Comparison of ENCODE assay signal across 10 cellular contexts in genomic region chr14:65170318-65170717, GRCh38.
DNase-seq lines count a peak whose midpoint lies in the region; ATAC-seq, FAIRE-seq and TF ChIP-seq lines count a peak whose summit lies in the region.
"Had no signal": no experiment of that assay in that cellular context is flagged by ENCODE, and none has a peak within 500 bp of the region (broad histone marks: within the 10 kb centered on the region; RNA-seq: fewer than 3 reads in every experiment).

No MANE protein-coding gene starts in this region.

- peak overlapping the region; percentile 73 for H3K4me3 Mint-ChIP-seq in activated T-helper 1 cell treated with anti-CD3 and anti-CD28 coated beads, Interleukin-12 subunit alpha, Interleukin-12 subunit beta, Interleukin-2, Interleukin-4 antibody, amounts not matched to agents 30 ng/mL and 10 ng/mL and 1 ng/mL, durations not matched to agents 14 hours and 24 hours and 36 hours

- no peaks in the 10 kb centered on the region for H3K27me3 Mint-ChIP-seq in activated T-helper 1 cell treated with anti-CD3 and anti-CD28 coated beads, Interleukin-12 subunit alpha, Interleukin-12 subunit beta, Interleukin-2, Interleukin-4 antibody, amounts not matched to agents 30 ng/mL and 10 ng/mL and 1 ng/mL, durations not matched to agents 14 hours and 24 hours and 36 hours (ENCODE audit: insufficient read depth)

- DNase-seq in A549 (ENCODE audit: low read depth in 1 of 2, low spot score in 1 of 2) (no peak), medulla oblongata (ENCODE audit: extremely low spot score) (peak; percentile 35), GM10266 (ENCODE audit: extremely low spot score) (no peak), HPDE6-E6E7 (ENCODE audit: extremely low spot score) (no peak)
- DNase-seq in activated T-helper 1 cell treated with anti-CD3 and anti-CD28 coated beads, Interleukin-12 subunit alpha, Interleukin-12 subunit beta, Interleukin-2, Interleukin-4 antibody, amounts not matched to agents 30 ng/mL and 10 ng/mL and 1 ng/mL, durations not matched to agents 14 hours and 24 hours and 36 hours (ENCODE audit: low spot score) = no peak
- DNase-seq: NCI-H1436 treated with DMSO at 0.1 percent for 48 hours, SHP77 treated with DMSO at 0.1 percent for 48 hours had no signal

- no peak for FAIRE-seq in A549 (lab: Jason Lieb, UNC)

- H3K4me1 ChIP-seq in A549 = peaks cover 4% of the 10 kb centered on the region; the same call in 1 of the 3 replicates

- WGBS in A549 (ENCODE audit: missing lambda C conversion rate) = 80% methylated on average over 7 of the region's 7 CpGs

- H3K27ac ChIP-seq in A549 = peak overlapping the region; percentile 65 to 67; a peak in 5 of 6 replicates

- peak overlapping the region; percentile 42; the same call in 1 of the 3 replicates for H3K4me3 ChIP-seq in A549

- no peaks in the 10 kb centered on the region for H3K9me3 ChIP-seq in A549

- intact Hi-C loops in activated T-helper 1 cell treated with anti-CD3 and anti-CD28 coated beads, Interleukin-12 subunit alpha, Interleukin-12 subunit beta, Interleukin-2, Interleukin-4 antibody, amounts not matched to agents 30 ng/mL and 10 ng/mL and 1 ng/mL, durations not matched to agents 14 hours and 24 hours and 36 hours (cut with micrococcal nuclease) = loop anchor here (1.0 to 2.0 kb wide), 4 partner anchors 10 to 676 kb away; no protein-coding TSS in a partner anchor

- H3K27ac Mint-ChIP-seq in activated T-helper 1 cell treated with anti-CD3 and anti-CD28 coated beads, Interleukin-12 subunit alpha, Interleukin-12 subunit beta, Interleukin-2, Interleukin-4 antibody, amounts not matched to agents 30 ng/mL and 10 ng/mL and 1 ng/mL, durations not matched to agents 14 hours and 24 hours and 36 hours = peak overlapping the region; percentile 88

- ATAC-seq in A549 = no peak
- peak; percentile 1 for ATAC-seq in GM18868 (IDR thresholded peaks at IDR 0.05; ENCODE audit: unreplicated experiment)
- ATAC-seq in GM18873 (IDR thresholded peaks at IDR 0.05; ENCODE audit: low FRiP score, unreplicated experiment) = no peak
- no peak for ATAC-seq in GM21390 (IDR thresholded peaks at IDR 0.05; ENCODE audit: unreplicated experiment)

- TF ChIP-seq RAD21 in A549 (conservative IDR thresholded peaks at IDR 0.05 in 1 of 2, IDR thresholded peaks at IDR 0.05 in 1 of 2) = no peak

- peaks cover 48% of the 10 kb centered on the region for H3K4me1 Mint-ChIP-seq in activated T-helper 1 cell treated with anti-CD3 and anti-CD28 coated beads, Interleukin-12 subunit alpha, Interleukin-12 subunit beta, Interleukin-2, Interleukin-4 antibody, amounts not matched to agents 30 ng/mL and 10 ng/mL and 1 ng/mL, durations not matched to agents 14 hours and 24 hours and 36 hours (ENCODE audit: low read depth)

- H3K4me2 ChIP-seq in A549 = peak overlapping the region; percentile 78

- CTCF ChIA-PET in A549 (lab: Yijun Ruan, JAX) = interaction anchor here (0.6 to 10.9 kb wide), 21 partner anchors 10 to 789 kb away, joined by 3 to 137 read pairs (median 3); partner anchors contain the start of gene FUT8

- TF ChIP-seq EP300 in A549 (IDR thresholded peaks at IDR 0.05) = no peak

- POLR2A ChIA-PET in A549 (lab: Yijun Ruan, JAX) = interaction anchor here (1.1 to 2.4 kb wide), 3 partner anchors 241 to 245 kb away, joined by 4 to 19 read pairs (median 6); partner anchors contain the start of gene FUT8

- TF ChIP-seq POLR2A in A549 (IDR thresholded peaks at IDR 0.05; ENCODE audit: low read length) = no peak

- peaks cover 2% of the 10 kb centered on the region for H3K36me3 Mint-ChIP-seq in activated T-helper 1 cell treated with anti-CD3 and anti-CD28 coated beads, Interleukin-12 subunit alpha, Interleukin-12 subunit beta, Interleukin-2, Interleukin-4 antibody, amounts not matched to agents 30 ng/mL and 10 ng/mL and 1 ng/mL, durations not matched to agents 14 hours and 24 hours and 36 hours (ENCODE audit: low read depth)

- TF ChIP-seq CTCF in A549 (IDR thresholded peaks at IDR 0.05) (no peak), GM10266 (IDR thresholded peaks at IDR 0.05; ENCODE audit: control insufficient read depth, insufficient read depth, low read depth, missing control alignments) (no peak)

- H3K9me3 Mint-ChIP-seq in activated T-helper 1 cell treated with anti-CD3 and anti-CD28 coated beads, Interleukin-12 subunit alpha, Interleukin-12 subunit beta, Interleukin-2, Interleukin-4 antibody, amounts not matched to agents 30 ng/mL and 10 ng/mL and 1 ng/mL, durations not matched to agents 14 hours and 24 hours and 36 hours = no peaks in the 10 kb centered on the region

TF ChIP-seq in A549, 52 proteins besides CTCF, POLR2A, EP300 and RAD21:
- TF ChIP-seq RCOR1 (IDR thresholded peaks at IDR 0.05; ENCODE audit: low read depth, low read length) = no peak
- TF ChIP-seq FOSL2 (IDR thresholded peaks at IDR 0.05) = no peak
- no peak for TF ChIP-seq FOSL2 (CRISPR knock-in tag; IDR thresholded peaks at IDR 0.05)
- TF ChIP-seq, protein P1, sequence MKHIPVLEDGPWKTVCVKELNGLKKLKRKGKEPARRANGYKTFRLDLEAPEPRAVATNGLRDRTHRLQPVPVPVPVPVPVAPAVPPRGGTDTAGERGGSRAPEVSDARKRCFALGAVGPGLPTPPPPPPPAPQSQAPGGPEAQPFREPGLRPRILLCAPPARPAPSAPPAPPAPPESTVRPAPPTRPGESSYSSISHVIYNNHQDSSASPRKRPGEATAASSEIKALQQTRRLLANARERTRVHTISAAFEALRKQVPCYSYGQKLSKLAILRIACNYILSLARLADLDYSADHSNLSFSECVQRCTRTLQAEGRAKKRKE (CRISPR knock-in tag; IDR thresholded peaks at IDR 0.05; ENCODE audit: low read depth) = no peak
